36 cellular contexts compared by ENCODE assay signal in the genomic region with DNA sequence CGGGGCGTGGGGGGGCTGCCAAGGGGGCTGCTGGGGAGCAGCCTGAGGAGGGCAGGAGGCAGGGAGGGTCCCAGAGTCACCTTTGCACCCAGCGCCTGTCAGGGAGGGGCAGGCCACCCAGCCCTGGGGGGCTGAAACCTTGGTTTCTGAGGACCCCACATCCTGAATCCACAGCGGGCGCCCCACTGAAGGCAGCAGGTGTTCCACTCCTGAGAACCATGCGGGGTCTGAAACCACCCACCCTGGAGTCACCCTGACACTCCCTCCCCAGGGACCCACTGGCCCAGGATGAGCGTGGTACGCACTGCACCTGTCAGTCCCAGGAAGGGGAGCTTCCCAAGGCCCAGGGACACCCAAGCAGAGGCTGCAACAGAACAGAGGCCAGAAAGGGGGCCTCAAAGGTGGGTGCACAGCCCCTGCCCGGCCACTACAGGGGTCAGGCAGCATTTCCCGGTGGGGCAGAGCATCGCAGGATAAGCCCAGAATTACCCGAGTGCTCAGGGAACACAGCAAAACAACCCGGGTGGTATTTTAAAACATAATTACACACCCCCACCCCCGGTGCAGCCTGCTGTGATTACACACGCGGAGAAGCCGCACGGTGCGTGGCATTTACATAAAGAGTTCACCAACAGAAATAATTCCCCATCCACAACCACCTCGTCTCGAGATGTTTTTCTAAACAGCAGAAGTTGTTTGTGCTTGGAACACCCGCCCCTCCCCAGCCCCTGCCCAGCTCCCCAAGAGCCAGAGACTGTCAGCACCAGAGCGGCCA. TPM values are rescaled to one million over a fixed set of nuclear protein-coding genes. Genes with fewer than 3 reads are reported as not detected.
DNase-seq lines count a peak whose midpoint lies in the region; ATAC-seq and TF ChIP-seq lines count a peak whose summit lies in the region.
"Had no signal": no experiment of that assay in that cellular context is flagged by ENCODE, and none has a peak within 500 bp of the region (broad histone marks: within the 10 kb centered on the region; RNA-seq: fewer than 3 reads in every experiment).

No MANE protein-coding gene starts in this region.

- no peaks in the 10 kb centered on the region for H3K27me3 Mint-ChIP-seq in natural killer cell treated with Interleukin-12 subunit alpha and Interleukin-12 subunit beta and Interleukin-15 and Interleukin-18, amount 100 ng/mL, for 72 hours
- H3K27me3 Mint-ChIP-seq in natural killer cell (ENCODE audit: low read depth in 2 of 2) (no peaks in the 10 kb centered on the region), type B pancreatic cell (no peaks in the 10 kb centered on the region)
- H3K27me3 Mint-ChIP-seq: activated CD4-positive, alpha-beta T cell treated with anti-CD3 and anti-CD28 coated beads, Interleukin-2, amount 10 ng/mL, durations not matched to agents 7 days and 5 days; activated CD8-positive, alpha-beta memory T cell treated with anti-CD3 and anti-CD28 coated beads, Interleukin-2, amount 10 ng/mL, durations not matched to agents 7 days and 5 days; activated naive CD4-positive, alpha-beta T cell treated with anti-CD3 and anti-CD28 coated beads, Interleukin-2, amount 10 ng/mL, durations not matched to agents 7 days and 5 days; brain; CD4-positive, CD25-positive, alpha-beta regulatory T cell; T-cell had no signal

- no peaks in the 10 kb centered on the region for H3K9me3 ChIP-seq in right cardiac atrium (ENCODE audit: control insufficient read depth, low read length)
- H3K9me3 ChIP-seq: esophagus squamous epithelium, HAP-1, lower lobe of right lung, mucosa of descending colon, SJSA1, testis had no signal

- no peak overlapping the region for H3K4me3 ChIP-seq in right cardiac atrium (ENCODE audit: low read length)
- H3K4me3 ChIP-seq: esophagus squamous epithelium, HAP-1, lower lobe of right lung, mucosa of descending colon, SJSA1, smooth muscle cell, testis had no signal

- H3K4me3 Mint-ChIP-seq in natural killer cell treated with Interleukin-12 subunit alpha and Interleukin-12 subunit beta and Interleukin-15 and Interleukin-18, amount 100 ng/mL, for 72 hours: no peak overlapping the region
- no peak overlapping the region for H3K4me3 Mint-ChIP-seq in natural killer cell
- no peak overlapping the region for H3K4me3 Mint-ChIP-seq in type B pancreatic cell
- H3K4me3 Mint-ChIP-seq: activated B cell treated with CpG ODN at 0.5 μM for 24 hours; activated CD4-positive, alpha-beta T cell treated with anti-CD3 and anti-CD28 coated beads, Interleukin-2, amount 10 ng/mL, durations not matched to agents 7 days and 5 days; activated CD8-positive, alpha-beta memory T cell treated with anti-CD3 and anti-CD28 coated beads, Interleukin-2, amount 10 ng/mL, durations not matched to agents 7 days and 5 days; activated naive CD4-positive, alpha-beta T cell treated with anti-CD3 and anti-CD28 coated beads, Interleukin-2, amount 10 ng/mL, durations not matched to agents 7 days and 5 days; activated T-helper 1 cell treated with anti-CD3 and anti-CD28 coated beads, Interleukin-12 subunit alpha, Interleukin-12 subunit beta, Interleukin-2, Interleukin-4 antibody, amounts not matched to agents 30 ng/mL and 10 ng/mL and 1 ng/mL, durations not matched to agents 14 hours and 24 hours and 36 hours; brain; CD4-positive, CD25-positive, alpha-beta regulatory T cell; nephron; T-cell had no signal

- no peaks in the 10 kb centered on the region for H3K9me3 Mint-ChIP-seq in natural killer cell treated with Interleukin-12 subunit alpha and Interleukin-12 subunit beta and Interleukin-15 and Interleukin-18, amount 100 ng/mL, for 72 hours
- no peaks in the 10 kb centered on the region for H3K9me3 Mint-ChIP-seq in natural killer cell
- no peaks in the 10 kb centered on the region for H3K9me3 Mint-ChIP-seq in type B pancreatic cell
- H3K9me3 Mint-ChIP-seq: activated B cell treated with CpG ODN at 0.5 μM for 24 hours; activated CD4-positive, alpha-beta T cell treated with anti-CD3 and anti-CD28 coated beads, Interleukin-2, amount 10 ng/mL, durations not matched to agents 7 days and 5 days; activated naive CD4-positive, alpha-beta T cell treated with anti-CD3 and anti-CD28 coated beads, Interleukin-2, amount 10 ng/mL, durations not matched to agents 7 days and 5 days; activated T-helper 1 cell treated with anti-CD3 and anti-CD28 coated beads, Interleukin-12 subunit alpha, Interleukin-12 subunit beta, Interleukin-2, Interleukin-4 antibody, amounts not matched to agents 30 ng/mL and 10 ng/mL and 1 ng/mL, durations not matched to agents 14 hours and 24 hours and 36 hours; CD4-positive, CD25-positive, alpha-beta regulatory T cell; nephron; T-cell had no signal

- H3K4me1 Mint-ChIP-seq in natural killer cell treated with Interleukin-12 subunit alpha and Interleukin-12 subunit beta and Interleukin-15 and Interleukin-18, amount 100 ng/mL, for 72 hours (ENCODE audit: low read depth in 2 of 2): peaks cover 13 to 25% of the 10 kb centered on the region in 2 donors
- H3K4me1 Mint-ChIP-seq in natural killer cell (peaks cover 17 to 31% of the 10 kb centered on the region in 2 donors), type B pancreatic cell (ENCODE audit: unreplicated experiment) (no peaks in the 10 kb centered on the region)
- H3K4me1 Mint-ChIP-seq: activated B cell treated with CpG ODN at 0.5 μM for 24 hours; activated CD4-positive, alpha-beta T cell treated with anti-CD3 and anti-CD28 coated beads, Interleukin-2, amount 10 ng/mL, durations not matched to agents 7 days and 5 days; activated naive CD4-positive, alpha-beta T cell treated with anti-CD3 and anti-CD28 coated beads, Interleukin-2, amount 10 ng/mL, durations not matched to agents 7 days and 5 days; nephron had no signal

- no peaks in the 10 kb centered on the region for H3K27me3 ChIP-seq in right cardiac atrium (ENCODE audit: control insufficient read depth, insufficient read depth)
- H3K27me3 ChIP-seq: dorsolateral prefrontal cortex, esophagus squamous epithelium, foreskin keratinocyte, SJSA1, testis had no signal

- no peaks in the 10 kb centered on the region for H3K4me1 ChIP-seq in right cardiac atrium (ENCODE audit: control insufficient read depth, insufficient read depth, low read length)
- H3K4me1 ChIP-seq: foreskin keratinocyte, SJSA1, testis had no signal

- TF ChIP-seq CTCF in natural killer cell (IDR thresholded peaks at IDR 0.05): no peak
- TF ChIP-seq CTCF in type B pancreatic cell (conservative IDR thresholded peaks at IDR 0.05): no peak

- H3K27ac ChIP-seq in right cardiac atrium (ENCODE audit: low read length): no peak overlapping the region
- H3K27ac ChIP-seq: 22Rv1, esophagus squamous epithelium, foreskin keratinocyte, lower lobe of right lung, SJSA1, testis had no signal

- DNase-seq in NCI-H1417 (lab: John Stamatoyannopoulos, UW) (peak in 2 of 3 experiments; percentile 40 to 50), NCI-H1417 treated with DMSO at 0.1 percent for 48 hours (lab: John Stamatoyannopoulos, UW) (no peak), natural killer cell (no peak), right cardiac atrium (peak in 2 of 3 donors; percentile 10 to 52), type B pancreatic cell (ENCODE audit: extremely low spot score, unreplicated experiment) (peak; percentile 65), H4 (ENCODE audit: low spot score) (no peak), DMS153 (lab: John Stamatoyannopoulos, UW) (no peak)
- DNase-seq in natural killer cell treated with Interleukin-12 subunit alpha and Interleukin-12 subunit beta and Interleukin-15 and Interleukin-18, amount 100 ng/mL, for 72 hours (ENCODE audit: low spot score): peak; percentile 40
- DNase-seq: activated CD4-positive, alpha-beta T cell treated with anti-CD3 and anti-CD28 coated beads, Interleukin-2, amount 10 ng/mL, durations not matched to agents 7 days and 5 days; activated CD8-positive, alpha-beta memory T cell treated with anti-CD3 and anti-CD28 coated beads, Interleukin-2, amount 10 ng/mL, durations not matched to agents 7 days and 5 days; activated naive CD4-positive, alpha-beta T cell treated with anti-CD3 and anti-CD28 coated beads, Interleukin-2, amount 10 ng/mL, durations not matched to agents 7 days and 5 days; CD4-positive, CD25-positive, alpha-beta regulatory T cell; DND-41; esophagus squamous epithelium; foreskin keratinocyte; GF-D8; KBM-7; NCI-H1092; NCI-H2081; NCI-H748 treated with DMSO at 0.1 percent for 48 hours; retina; stimulated activated CD4-positive, alpha-beta T cell treated with anti-CD3 and anti-CD28 coated beads, Interleukin-1b, Interleukin-23, amount 100 ng/mL, for 48 hours; stimulated activated naive CD8-positive, alpha-beta T cell treated with anti-CD3 and anti-CD28 coated beads, Interleukin-15, Interleukin-2, amounts not matched to agents 100 U/mL and 50 U/mL, for 24 hours; T-cell; testis had no signal

- intact Hi-C loops in natural killer cell (cut with micrococcal nuclease) (no loop called here), right cardiac atrium (cut with DNase I) (loop anchor here in 1 of 4 donors (10.0 kb wide), 1 partner anchor 66 kb away; no protein-coding TSS in a partner anchor)

- no peaks in the 10 kb centered on the region for H3K36me3 Mint-ChIP-seq in natural killer cell treated with Interleukin-12 subunit alpha and Interleukin-12 subunit beta and Interleukin-15 and Interleukin-18, amount 100 ng/mL, for 72 hours
- H3K36me3 Mint-ChIP-seq in natural killer cell (no peaks in the 10 kb centered on the region), type B pancreatic cell (no peaks in the 10 kb centered on the region)
- H3K36me3 Mint-ChIP-seq: activated CD8-positive, alpha-beta memory T cell treated with anti-CD3 and anti-CD28 coated beads, Interleukin-2, amount 10 ng/mL, durations not matched to agents 7 days and 5 days; activated naive CD4-positive, alpha-beta T cell treated with anti-CD3 and anti-CD28 coated beads, Interleukin-2, amount 10 ng/mL, durations not matched to agents 7 days and 5 days had no signal

- H3K27ac Mint-ChIP-seq in natural killer cell treated with Interleukin-12 subunit alpha and Interleukin-12 subunit beta and Interleukin-15 and Interleukin-18, amount 100 ng/mL, for 72 hours: no peak overlapping the region
- H3K27ac Mint-ChIP-seq in natural killer cell (no peak overlapping the region), type B pancreatic cell (no peak overlapping the region)
- H3K27ac Mint-ChIP-seq: activated B cell treated with CpG ODN at 0.5 μM for 24 hours; activated CD4-positive, alpha-beta T cell treated with anti-CD3 and anti-CD28 coated beads, Interleukin-2, amount 10 ng/mL, durations not matched to agents 7 days and 5 days; activated CD8-positive, alpha-beta memory T cell treated with anti-CD3 and anti-CD28 coated beads, Interleukin-2, amount 10 ng/mL, durations not matched to agents 7 days and 5 days; activated naive CD4-positive, alpha-beta T cell treated with anti-CD3 and anti-CD28 coated beads, Interleukin-2, amount 10 ng/mL, durations not matched to agents 7 days and 5 days; activated T-helper 1 cell treated with anti-CD3 and anti-CD28 coated beads, Interleukin-12 subunit alpha, Interleukin-12 subunit beta, Interleukin-2, Interleukin-4 antibody, amounts not matched to agents 30 ng/mL and 10 ng/mL and 1 ng/mL, durations not matched to agents 14 hours and 24 hours and 36 hours; nephron; T-cell had no signal

- ATAC-seq in natural killer cell treated with Interleukin-12 subunit alpha and Interleukin-12 subunit beta and Interleukin-15 and Interleukin-18, amount 100 ng/mL, for 72 hours: no peak
- ATAC-seq in natural killer cell (no peak), right cardiac atrium (no peak)
- ATAC-seq: activated CD8-positive, alpha-beta memory T cell treated with anti-CD3 and anti-CD28 coated beads, Interleukin-2, amount 10 ng/mL, durations not matched to agents 7 days and 5 days; foreskin keratinocyte; mucosa of descending colon; stimulated activated naive CD8-positive, alpha-beta T cell treated with anti-CD3 and anti-CD28 coated beads, Interleukin-15, Interleukin-2, amounts not matched to agents 100 U/mL and 50 U/mL, for 24 hours; T-cell had no signal

- 86% methylated on average over 23 of the region's 23 CpGs for WGBS in right cardiac atrium

RNA-seq across cellular contexts. Expression of gene UBAC1, which starts 57.3 kb away (rescaled TPM):
- total RNA-seq in natural killer cell treated with Interleukin-12 subunit alpha and Interleukin-12 subunit beta and Interleukin-15 and Interleukin-18, amount 100 ng/mL, for 72 hours: 10 to 100 TPM; 28.9 to 42.4 TPM
- 10 to 100 TPM; 22.7 to 31.8 (median 27.6) TPM for total RNA-seq in natural killer cell
- 10 to 100 TPM; 64.0 to 88.7 (median 76.2) TPM for total RNA-seq in right cardiac atrium
- polyA plus RNA-seq in right cardiac atrium: 83.3 TPM
- 34.5 and 45.2 TPM in 2 replicates for total RNA-seq in type B pancreatic cell (ENCODE audit: low replicate concordance)
- 35.2 and 41.3 TPM in 2 replicates for total RNA-seq in H4 (2014; rRNA removed; shearing (Covaris generic))

Comparison
In these comparisons a context has a peak if more than half of its experiments do, and no peak if none do; other contexts are left out.
1. DNase-seq: peak in NCI-H1417 (2 of 3), natural killer cell treated with Interleukin-12 subunit alpha and Interleukin-12 subunit beta and Interleukin-15 and Interleukin-18, amount 100 ng/mL, for 72 hours (single experiment), right cardiac atrium (2 of 3) and type B pancreatic cell (single experiment); none in NCI-H1417 treated with DMSO at 0.1 percent for 48 hours (single experiment), natural killer cell (single experiment), H4 (single experiment) and DMS153 (single experiment).